8 cellular contexts compared by ENCODE assay signal in genomic region chr17:82520041-82520910, GRCh38. TPM values are rescaled to one million over a fixed set of nuclear protein-coding genes. Genes with fewer than 3 reads are reported as not detected.
DNase-seq lines count a peak whose midpoint lies in the region; ATAC-seq, FAIRE-seq and TF ChIP-seq lines count a peak whose summit lies in the region.

No MANE protein-coding gene starts in this region.

- peak; percentile 23 for ATAC-seq in HG02852 (IDR thresholded peaks at IDR 0.05; ENCODE audit: unreplicated experiment)

- H3K4me1 Mint-ChIP-seq in T-helper 2 cell treated with Interferon-gamma antibody and Interleukin-4, amounts not matched to agents 5 μg/mL and 100 μg/mL, for 36 hours (ENCODE audit: low read depth) = peaks cover 25% of the 10 kb centered on the region

- no peaks in the 10 kb centered on the region for H3K27me3 Mint-ChIP-seq in T-helper 2 cell treated with Interferon-gamma antibody and Interleukin-4, amounts not matched to agents 5 μg/mL and 100 μg/mL, for 36 hours (ENCODE audit: low read depth)

- peaks cover 12% of the 10 kb centered on the region for H3K36me3 Mint-ChIP-seq in T-helper 2 cell treated with Interferon-gamma antibody and Interleukin-4, amounts not matched to agents 5 μg/mL and 100 μg/mL, for 36 hours (ENCODE audit: low read depth)

- no peaks in the 10 kb centered on the region for H3K27me3 ChIP-seq in bronchial epithelial cell (ENCODE audit: control insufficient read depth, insufficient read depth, low read length)

- FAIRE-seq in bronchial epithelial cell (lab: Jason Lieb, UNC) = no peak

- no peaks in the 10 kb centered on the region for H3K9me3 Mint-ChIP-seq in T-helper 2 cell treated with Interferon-gamma antibody and Interleukin-4, amounts not matched to agents 5 μg/mL and 100 μg/mL, for 36 hours

- DNase-seq in ELR (ENCODE audit: low read depth) (peak; percentile 47), bronchial epithelial cell (ENCODE audit: low read depth) (no peak), left kidney (ENCODE audit: low read depth, low spot score) (peak; percentile 58), mucosa of gallbladder (ENCODE audit: low spot score) (no peak), SHP77 (lab: John Stamatoyannopoulos, UW) (no peak)
- peak; percentile 36 for DNase-seq in T-helper 2 cell treated with Interferon-gamma antibody and Interleukin-4, amounts not matched to agents 5 μg/mL and 100 μg/mL, for 36 hours (ENCODE audit: low spot score)
- peak; percentile 29 to 34 for DNase-seq in stimulated activated CD4-positive, alpha-beta T cell treated with anti-CD3 and anti-CD28 coated beads, Interleukin-4, amount 100 ng/mL, for 4 hours

- peak overlapping the region; percentile 90 for H3K27ac Mint-ChIP-seq in T-helper 2 cell treated with Interferon-gamma antibody and Interleukin-4, amounts not matched to agents 5 μg/mL and 100 μg/mL, for 36 hours

- no peak for TF ChIP-seq CTCF in bronchial epithelial cell (IDR thresholded peaks at IDR 0.05; ENCODE audit: insufficient read depth, low read length, severe bottlenecking)

- H3K36me3 ChIP-seq in bronchial epithelial cell (ENCODE audit: control insufficient read depth, insufficient read depth, low read length) = no peaks in the 10 kb centered on the region

- H3K4me3 Mint-ChIP-seq in T-helper 2 cell treated with Interferon-gamma antibody and Interleukin-4, amounts not matched to agents 5 μg/mL and 100 μg/mL, for 36 hours = peak overlapping the region; percentile 92

- H3K4me3 ChIP-seq in bronchial epithelial cell (ENCODE audit: low read depth, low read length) = peak overlapping the region; percentile 67

RNA-seq across cellular contexts. Expression of gene FOXK2, which starts 0.7 kb away (rescaled TPM):
- total RNA-seq in bronchial epithelial cell = 38.8 and 44.0 TPM in 2 replicates
- total RNA-seq in mucosa of gallbladder = 51.0 TPM

Comparison
In these comparisons a context has a peak if more than half of its experiments do, and no peak if none do; other contexts are left out.
1. DNase-seq: peak in ELR (single experiment), T-helper 2 cell treated with Interferon-gamma antibody and Interleukin-4, amounts not matched to agents 5 μg/mL and 100 μg/mL, for 36 hours (single experiment), left kidney (single experiment) and stimulated activated CD4-positive, alpha-beta T cell treated with anti-CD3 and anti-CD28 coated beads, Interleukin-4, amount 100 ng/mL, for 4 hours (2 of 2); none in bronchial epithelial cell (single experiment), mucosa of gallbladder (single experiment) and SHP77 (0 of 2).